In the genomic region with DNA sequence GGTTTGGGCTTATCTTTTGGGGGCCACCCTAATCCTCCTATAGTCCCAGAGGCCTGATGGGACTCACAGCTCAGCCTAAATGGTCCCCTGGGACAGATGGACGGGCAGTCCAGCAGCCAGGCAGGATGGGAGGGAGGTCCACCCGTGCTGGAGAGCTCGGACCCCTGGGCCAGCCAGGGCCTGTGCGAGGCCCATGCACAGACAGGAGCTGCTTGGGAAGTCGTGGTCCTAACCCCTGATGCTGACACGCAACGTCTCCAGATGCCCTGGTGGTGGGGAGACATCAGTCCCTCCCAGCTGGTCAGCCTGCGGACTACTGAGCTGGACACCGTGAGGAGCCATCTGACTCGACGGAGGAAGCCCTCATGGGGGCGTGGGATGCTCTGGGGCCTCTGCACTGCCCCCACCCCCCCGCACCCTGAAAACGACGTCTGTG, we compare ENCODE assay signal across 17 cellular contexts.
DNase-seq lines count a peak whose midpoint lies in the region; ATAC-seq and TF ChIP-seq lines count a peak whose summit lies in the region.
"Had no signal": no experiment of that assay in that cellular context is flagged by ENCODE, and none has a peak within 500 bp of the region (broad histone marks: within the 10 kb centered on the region; RNA-seq: fewer than 3 reads in every experiment).

No MANE protein-coding gene starts in this region.

- TF ChIP-seq CTCF in GM20000 (IDR thresholded peaks at IDR 0.05; ENCODE audit: extremely low read depth, missing control alignments) (no peak), tibial artery (IDR thresholded peaks at IDR 0.05) (no peak)

- H3K4me3 ChIP-seq in tibial artery: no peak overlapping the region
- H3K4me3 ChIP-seq: BLaER1 treated with 17β-estradiol and CSF1 and Interleukin-3, amounts not matched to agents 10 nM and 100 nM; K562 had no signal

- no peak overlapping the region for H3K27ac Mint-ChIP-seq in activated T-cell treated with anti-CD3 and anti-CD28 coated beads, Interleukin-2, amount 50 U/mL, for 24 hours
- H3K27ac Mint-ChIP-seq: CD8-positive, alpha-beta T cell had no signal

- H3K27me3 ChIP-seq in tibial artery: peaks cover 0 to 67% of the 10 kb centered on the region in 2 donors

- H3K4me1 ChIP-seq in tibial artery: no peaks in the 10 kb centered on the region

- H3K36me3 Mint-ChIP-seq in activated T-cell treated with anti-CD3 and anti-CD28 coated beads, Interleukin-2, amount 50 U/mL, for 24 hours (ENCODE audit: low read depth): no peaks in the 10 kb centered on the region
- H3K36me3 Mint-ChIP-seq: CD8-positive, alpha-beta T cell had no signal

- DNase-seq in activated T-cell treated with anti-CD3 and anti-CD28 coated beads, Interleukin-2, amount 50 U/mL, for 24 hours: peak; percentile 25
- DNase-seq in activated T-cell treated with anti-CD3 and anti-CD28 coated beads for 4 hours: no peak
- DNase-seq in GM20000 (ENCODE audit: low spot score): peak; percentile 19
- DNase-seq in hepatic stellate cell (ENCODE audit: low spot score): peak; percentile 4
- DNase-seq in tibial artery: peak; percentile 10 to 59
- DNase-seq in GDM1 (lab: John Stamatoyannopoulos, UW): no peak
- DNase-seq in NCI-H128 (lab: John Stamatoyannopoulos, UW; ENCODE audit: unreplicated experiment): no peak
- DNase-seq: Calu3; EL; NCI-H1092 treated with DMSO at 0.1 percent for 48 hours; NCI-H2081; NK-92 treated with Interleukin-12 subunit alpha and Interleukin-12 subunit beta, amount 100 ng/mL, for 24 hours; SHP77 had no signal

- no peaks in the 10 kb centered on the region for H3K9me3 Mint-ChIP-seq in activated T-cell treated with anti-CD3 and anti-CD28 coated beads, Interleukin-2, amount 50 U/mL, for 24 hours
- H3K9me3 Mint-ChIP-seq: CD8-positive, alpha-beta T cell had no signal

- no peak for ATAC-seq in HG02623 (IDR thresholded peaks at IDR 0.05; ENCODE audit: unreplicated experiment)
- ATAC-seq: CD8-positive, alpha-beta T cell; K562 had no signal

- no peaks in the 10 kb centered on the region for H3K36me3 ChIP-seq in tibial artery
- H3K36me3 ChIP-seq: BLaER1 treated with 17β-estradiol and CSF1 and Interleukin-3, amounts not matched to agents 10 nM and 100 nM had no signal

- no peak overlapping the region for H3K27ac ChIP-seq in tibial artery
- H3K27ac ChIP-seq: BLaER1 treated with 17β-estradiol and CSF1 and Interleukin-3, amounts not matched to agents 10 nM and 100 nM had no signal

- no peaks in the 10 kb centered on the region for H3K4me1 Mint-ChIP-seq in activated T-cell treated with anti-CD3 and anti-CD28 coated beads, Interleukin-2, amount 50 U/mL, for 24 hours (ENCODE audit: low read depth)

- H3K27me3 Mint-ChIP-seq in activated T-cell treated with anti-CD3 and anti-CD28 coated beads, Interleukin-2, amount 50 U/mL, for 24 hours: peaks cover 9% of the 10 kb centered on the region

- intact Hi-C loops in tibial artery (cut with DNase I; ENCODE audit: low total_unique reads): no loop called here

- H3K4me3 Mint-ChIP-seq in activated T-cell treated with anti-CD3 and anti-CD28 coated beads, Interleukin-2, amount 50 U/mL, for 24 hours: no peak overlapping the region
- H3K4me3 Mint-ChIP-seq: CD8-positive, alpha-beta T cell had no signal

- no peaks in the 10 kb centered on the region for H3K9me3 ChIP-seq in tibial artery

Comparison
In these comparisons a context has a peak if more than half of its experiments do, and no peak if none do; other contexts are left out.
1. DNase-seq: peak in activated T-cell treated with anti-CD3 and anti-CD28 coated beads, Interleukin-2, amount 50 U/mL, for 24 hours (single experiment), GM20000 (single experiment), hepatic stellate cell (single experiment) and tibial artery (2 of 2); none in activated T-cell treated with anti-CD3 and anti-CD28 coated beads for 4 hours (single experiment), GDM1 (single experiment) and NCI-H128 (single experiment).